ENCODE assay signal across 15 cellular contexts in genomic region chr13:71624641-71625040, GRCh38.
DNase-seq lines count a peak whose midpoint lies in the region; ATAC-seq and TF ChIP-seq lines count a peak whose summit lies in the region.
"Had no signal": no experiment of that assay in that cellular context is flagged by ENCODE, and none has a peak within 500 bp of the region (broad histone marks: within the 10 kb centered on the region; RNA-seq: fewer than 3 reads in every experiment).

No MANE protein-coding gene starts in this region.

- DNase-seq in NCI-H2171 treated with DMSO at 0.1 percent for 48 hours (lab: John Stamatoyannopoulos, UW) (peak; percentile 36), NCI-H2171 (lab: John Stamatoyannopoulos, UW) (no peak), SK-N-DZ (ENCODE audit: low spot score) (peak; percentile 90), erythroblast (lab: John Stamatoyannopoulos, UW) (peak; percentile 21 to 70), retina (peak; percentile 33), omental fat pad (ENCODE audit: low spot score) (no peak)
- DNase-seq: activated naive CD4-positive, alpha-beta T cell treated with Interleukin-2 at 50 U/mL for 16 hours; colonic mucosa; H7; KG1; NCI-H1048; PC-9; right lobe of liver had no signal

- ATAC-seq in omental fat pad (ENCODE audit: low FRiP score), result no peak
- no peak for ATAC-seq in HG03460 (IDR thresholded peaks at IDR 0.05; ENCODE audit: unreplicated experiment)
- no peak for ATAC-seq in GM18505 (IDR thresholded peaks at IDR 0.05; ENCODE audit: unreplicated experiment)

- TF ChIP-seq POLR2A in erythroblast (IDR thresholded peaks at IDR 0.05; ENCODE audit: low read length), result no peak
- TF ChIP-seq POLR2A in GM18505 (IDR thresholded peaks at IDR 0.05; ENCODE audit: borderline replicate concordance, extremely low read depth, insufficient read depth, insufficient read length), result no peak

- no peak for TF ChIP-seq CTCF in omental fat pad (IDR thresholded peaks at IDR 0.05)

Comparison
In these comparisons a context has a peak if more than half of its experiments do, and no peak if none do; other contexts are left out.
1. DNase-seq: peak in NCI-H2171 treated with DMSO at 0.1 percent for 48 hours (single experiment), SK-N-DZ (single experiment), erythroblast (2 of 2) and retina (single experiment); none in NCI-H2171 (single experiment) and omental fat pad (single experiment).